2 cellular contexts compared by ENCODE assay signal in genomic region chr1:52676249-52676903, GRCh38.
TF ChIP-seq lines count a peak whose summit lies in the region.

No MANE protein-coding gene starts in this region.

TF ChIP-seq in HepG2, 621 proteins besides CTCF, POLR2A, EP300 and RAD21:
- TF ChIP-seq ZNF629 (CRISPR knock-in tag; conservative IDR thresholded peaks at IDR 0.05) (peak; percentile 63; the same call in 1 of the 2 replicates), ZKSCAN1 (IDR thresholded peaks at IDR 0.05; ENCODE audit: low read length) (peak; percentile 57; the same call in 1 of the 2 replicates), ZNF577 (CRISPR knock-in tag; IDR thresholded peaks at IDR 0.05; ENCODE audit: borderline replicate concordance, low read depth) (no peak)

TF ChIP-seq in GM23338, 12 proteins besides CTCF, POLR2A, EP300 and RAD21:
- TF ChIP-seq CREB1 (CRISPR knock-in tag; IDR thresholded peaks at IDR 0.05; ENCODE audit: low read depth), result no peak
- TF ChIP-seq REST (IDR thresholded peaks at IDR 0.05; ENCODE audit: unreplicated experiment), result no peak
- no peak for TF ChIP-seq ZNF114 (CRISPR knock-in tag; IDR thresholded peaks at IDR 0.05)
- TF ChIP-seq POLR2AphosphoS5 (IDR thresholded peaks at IDR 0.05; ENCODE audit: low read depth), result no peak
- no peak for TF ChIP-seq NANOG (IDR thresholded peaks at IDR 0.05; ENCODE audit: borderline replicate concordance)
- TF ChIP-seq, protein P1, sequence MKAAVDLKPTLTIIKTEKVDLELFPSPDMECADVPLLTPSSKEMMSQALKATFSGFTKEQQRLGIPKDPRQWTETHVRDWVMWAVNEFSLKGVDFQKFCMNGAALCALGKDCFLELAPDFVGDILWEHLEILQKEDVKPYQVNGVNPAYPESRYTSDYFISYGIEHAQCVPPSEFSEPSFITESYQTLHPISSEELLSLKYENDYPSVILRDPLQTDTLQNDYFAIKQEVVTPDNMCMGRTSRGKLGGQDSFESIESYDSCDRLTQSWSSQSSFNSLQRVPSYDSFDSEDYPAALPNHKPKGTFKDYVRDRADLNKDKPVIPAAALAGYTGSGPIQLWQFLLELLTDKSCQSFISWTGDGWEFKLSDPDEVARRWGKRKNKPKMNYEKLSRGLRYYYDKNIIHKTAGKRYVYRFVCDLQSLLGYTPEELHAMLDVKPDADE (IDR thresholded peaks at IDR 0.05), result no peak
- no peak for TF ChIP-seq STAT1 (IDR thresholded peaks at IDR 0.05; ENCODE audit: unreplicated experiment)
- TF ChIP-seq EZH2phosphoT487 (IDR thresholded peaks at IDR 0.05; ENCODE audit: unreplicated experiment), result no peak
- no peak for TF ChIP-seq ZNF331 (CRISPR knock-in tag; IDR thresholded peaks at IDR 0.05; ENCODE audit: low read depth)
- TF ChIP-seq, protein P2, sequence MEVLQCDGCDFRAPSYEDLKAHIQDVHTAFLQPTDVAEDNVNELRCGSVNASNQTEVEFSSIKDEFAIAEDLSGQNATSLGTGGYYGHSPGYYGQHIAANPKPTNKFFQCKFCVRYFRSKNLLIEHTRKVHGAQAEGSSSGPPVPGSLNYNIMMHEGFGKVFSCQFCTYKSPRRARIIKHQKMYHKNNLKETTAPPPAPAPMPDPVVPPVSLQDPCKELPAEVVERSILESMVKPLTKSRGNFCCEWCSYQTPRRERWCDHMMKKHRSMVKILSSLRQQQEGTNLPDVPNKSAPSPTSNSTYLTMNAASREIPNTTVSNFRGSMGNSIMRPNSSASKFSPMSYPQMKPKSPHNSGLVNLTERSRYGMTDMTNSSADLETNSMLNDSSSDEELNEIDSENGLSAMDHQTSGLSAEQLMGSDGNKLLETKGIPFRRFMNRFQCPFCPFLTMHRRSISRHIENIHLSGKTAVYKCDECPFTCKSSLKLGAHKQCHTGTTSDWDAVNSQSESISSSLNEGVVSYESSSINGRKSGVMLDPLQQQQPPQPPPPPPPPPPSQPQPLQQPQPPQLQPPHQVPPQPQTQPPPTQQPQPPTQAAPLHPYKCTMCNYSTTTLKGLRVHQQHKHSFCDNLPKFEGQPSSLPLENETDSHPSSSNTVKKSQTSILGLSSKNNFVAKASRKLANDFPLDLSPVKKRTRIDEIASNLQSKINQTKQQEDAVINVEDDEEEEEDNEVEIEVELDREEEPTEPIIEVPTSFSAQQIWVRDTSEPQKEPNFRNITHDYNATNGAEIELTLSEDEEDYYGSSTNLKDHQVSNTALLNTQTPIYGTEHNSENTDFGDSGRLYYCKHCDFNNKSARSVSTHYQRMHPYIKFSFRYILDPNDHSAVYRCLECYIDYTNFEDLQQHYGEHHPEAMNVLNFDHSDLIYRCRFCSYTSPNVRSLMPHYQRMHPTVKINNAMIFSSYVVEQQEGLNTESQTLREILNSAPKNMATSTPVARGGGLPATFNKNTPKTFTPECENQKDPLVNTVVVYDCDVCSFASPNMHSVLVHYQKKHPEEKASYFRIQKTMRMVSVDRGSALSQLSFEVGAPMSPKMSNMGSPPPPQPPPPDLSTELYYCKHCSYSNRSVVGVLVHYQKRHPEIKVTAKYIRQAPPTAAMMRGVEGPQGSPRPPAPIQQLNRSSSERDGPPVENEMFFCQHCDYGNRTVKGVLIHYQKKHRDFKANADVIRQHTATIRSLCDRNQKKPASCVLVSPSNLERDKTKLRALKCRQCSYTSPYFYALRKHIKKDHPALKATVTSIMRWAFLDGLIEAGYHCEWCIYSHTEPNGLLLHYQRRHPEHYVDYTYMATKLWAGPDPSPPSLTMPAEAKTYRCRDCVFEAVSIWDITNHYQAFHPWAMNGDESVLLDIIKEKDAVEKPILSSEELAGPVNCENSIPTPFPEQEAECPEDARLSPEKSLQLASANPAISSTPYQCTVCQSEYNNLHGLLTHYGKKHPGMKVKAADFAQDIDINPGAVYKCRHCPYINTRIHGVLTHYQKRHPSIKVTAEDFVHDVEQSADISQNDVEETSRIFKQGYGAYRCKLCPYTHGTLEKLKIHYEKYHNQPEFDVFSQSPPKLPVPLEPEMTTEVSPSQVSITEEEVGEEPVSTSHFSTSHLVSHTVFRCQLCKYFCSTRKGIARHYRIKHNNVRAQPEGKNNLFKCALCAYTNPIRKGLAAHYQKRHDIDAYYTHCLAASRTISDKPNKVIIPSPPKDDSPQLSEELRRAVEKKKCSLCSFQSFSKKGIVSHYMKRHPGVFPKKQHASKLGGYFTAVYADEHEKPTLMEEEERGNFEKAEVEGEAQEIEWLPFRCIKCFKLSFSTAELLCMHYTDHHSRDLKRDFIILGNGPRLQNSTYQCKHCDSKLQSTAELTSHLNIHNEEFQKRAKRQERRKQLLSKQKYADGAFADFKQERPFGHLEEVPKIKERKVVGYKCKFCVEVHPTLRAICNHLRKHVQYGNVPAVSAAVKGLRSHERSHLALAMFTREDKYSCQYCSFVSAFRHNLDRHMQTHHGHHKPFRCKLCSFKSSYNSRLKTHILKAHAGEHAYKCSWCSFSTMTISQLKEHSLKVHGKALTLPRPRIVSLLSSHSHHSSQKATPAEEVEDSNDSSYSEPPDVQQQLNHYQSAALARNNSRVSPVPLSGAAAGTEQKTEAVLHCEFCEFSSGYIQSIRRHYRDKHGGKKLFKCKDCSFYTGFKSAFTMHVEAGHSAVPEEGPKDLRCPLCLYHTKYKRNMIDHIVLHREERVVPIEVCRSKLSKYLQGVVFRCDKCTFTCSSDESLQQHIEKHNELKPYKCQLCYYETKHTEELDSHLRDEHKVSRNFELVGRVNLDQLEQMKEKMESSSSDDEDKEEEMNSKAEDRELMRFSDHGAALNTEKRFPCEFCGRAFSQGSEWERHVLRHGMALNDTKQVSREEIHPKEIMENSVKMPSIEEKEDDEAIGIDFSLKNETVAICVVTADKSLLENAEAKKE (CRISPR knock-in tag; IDR thresholded peaks at IDR 0.05), result no peak
- no peak for TF ChIP-seq EZH2 (IDR thresholded peaks at IDR 0.05; ENCODE audit: low read depth, unreplicated experiment)
- no peak for TF ChIP-seq JUNB (IDR thresholded peaks at IDR 0.05; ENCODE audit: unreplicated experiment)
